Comparison of ENCODE assay signal across 1 cellular context in genomic region chr15:92898988-92899909, GRCh38.
TF ChIP-seq lines count a peak whose summit lies in the region.

No MANE protein-coding gene starts in this region.

TF ChIP-seq in K562, 482 proteins besides CTCF, POLR2A, EP300 and RAD21 (continued from another document and continues in another):
- TF ChIP-seq, protein P1, sequence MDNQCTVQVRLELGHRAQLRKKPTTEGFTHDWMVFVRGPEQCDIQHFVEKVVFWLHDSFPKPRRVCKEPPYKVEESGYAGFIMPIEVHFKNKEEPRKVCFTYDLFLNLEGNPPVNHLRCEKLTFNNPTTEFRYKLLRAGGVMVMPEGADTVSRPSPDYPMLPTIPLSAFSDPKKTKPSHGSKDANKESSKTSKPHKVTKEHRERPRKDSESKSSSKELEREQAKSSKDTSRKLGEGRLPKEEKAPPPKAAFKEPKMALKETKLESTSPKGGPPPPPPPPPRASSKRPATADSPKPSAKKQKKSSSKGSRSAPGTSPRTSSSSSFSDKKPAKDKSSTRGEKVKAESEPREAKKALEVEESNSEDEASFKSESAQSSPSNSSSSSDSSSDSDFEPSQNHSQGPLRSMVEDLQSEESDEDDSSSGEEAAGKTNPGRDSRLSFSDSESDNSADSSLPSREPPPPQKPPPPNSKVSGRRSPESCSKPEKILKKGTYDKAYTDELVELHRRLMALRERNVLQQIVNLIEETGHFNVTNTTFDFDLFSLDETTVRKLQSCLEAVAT (IDR thresholded peaks at IDR 0.05): peak; percentile 16 to 54; a peak in 2 of 4 replicates
- TF ChIP-seq ILF3 (IDR thresholded peaks at IDR 0.05; ENCODE audit: borderline replicate concordance) (no peak), KLF16 (IDR thresholded peaks at IDR 0.05) (0 out of 2 replicates have a peak, but pooled peaks have one; percentile 34), ZBTB8A (IDR thresholded peaks at IDR 0.05; ENCODE audit: partially characterized antibody) (no peak), HDGF (IDR thresholded peaks at IDR 0.05) (0 out of 2 replicates have a peak, but pooled peaks have one; percentile 57), MNT (conservative IDR thresholded peaks at IDR 0.05) (0 out of 4 replicates have a peak, but pooled peaks of 1 of the 2 experiments have one; percentile 15), ADNP (tag; IDR thresholded peaks at IDR 0.05) (peak; percentile 88), NR3C1 (CRISPR knock-in tag; IDR thresholded peaks at IDR 0.05) (no peak), DLX4 (CRISPR knock-in tag; IDR thresholded peaks at IDR 0.05) (no peak), CBX2 (IDR thresholded peaks at IDR 0.05; ENCODE audit: insufficient read depth, low read length, poor library complexity, severe bottlenecking) (no peak), BCL6 (CRISPR knock-in tag; IDR thresholded peaks at IDR 0.05) (no peak), SP2 (IDR thresholded peaks at IDR 0.05; ENCODE audit: extremely low read depth, low read depth, low read length, poor library complexity, severe bottlenecking) (no peak), TRIM25 (IDR thresholded peaks at IDR 0.05; ENCODE audit: borderline replicate concordance) (peak; percentile 23; the same call in 1 of the 2 replicates), NFE2 (IDR thresholded peaks at IDR 0.05; ENCODE audit: low read depth) (no peak), TSC22D4 (tag; IDR thresholded peaks at IDR 0.05) (no peak), ZNF444 (CRISPR knock-in tag; IDR thresholded peaks at IDR 0.05) (no peak), MCM5 (IDR thresholded peaks at IDR 0.05; ENCODE audit: low read depth) (no peak), TEAD4 (IDR thresholded peaks at IDR 0.05; ENCODE audit: low read length) (peak; percentile 37; the same call in 1 of the 2 replicates), TEAD4 (CRISPR knock-in tag; IDR thresholded peaks at IDR 0.05; ENCODE audit: borderline replicate concordance) (no peak), KHSRP (IDR thresholded peaks at IDR 0.05) (0 out of 2 replicates have a peak, but pooled peaks have one; percentile 32), MITF (IDR thresholded peaks at IDR 0.05) (no peak), HMG20B (CRISPR knock-in tag; IDR thresholded peaks at IDR 0.05) (no peak), ARID2 (IDR thresholded peaks at IDR 0.05) (no peak), KDM1A (IDR thresholded peaks at IDR 0.05) (peak; percentile 13 to 51; a peak in 1 of 4 replicates), HDAC2 (IDR thresholded peaks at IDR 0.05) (0 out of 2 replicates have a peak, but pooled peaks have one; percentile 12), ARNT (IDR thresholded peaks at IDR 0.05) (peak in 1 of 2 experiments; percentile 56; a peak in 1 of 4 replicates), SUPT5H (IDR thresholded peaks at IDR 0.05) (peak; percentile 63), PRDM10 (IDR thresholded peaks at IDR 0.05; ENCODE audit: partially characterized antibody) (peak; percentile 92), ZNF436 (CRISPR knock-in tag; IDR thresholded peaks at IDR 0.05) (no peak), ZNF354B (CRISPR knock-in tag; IDR thresholded peaks at IDR 0.05) (no peak), DIDO1 (tag; IDR thresholded peaks at IDR 0.05; ENCODE audit: low read depth) (no peak)
- TF ChIP-seq, protein P2, sequence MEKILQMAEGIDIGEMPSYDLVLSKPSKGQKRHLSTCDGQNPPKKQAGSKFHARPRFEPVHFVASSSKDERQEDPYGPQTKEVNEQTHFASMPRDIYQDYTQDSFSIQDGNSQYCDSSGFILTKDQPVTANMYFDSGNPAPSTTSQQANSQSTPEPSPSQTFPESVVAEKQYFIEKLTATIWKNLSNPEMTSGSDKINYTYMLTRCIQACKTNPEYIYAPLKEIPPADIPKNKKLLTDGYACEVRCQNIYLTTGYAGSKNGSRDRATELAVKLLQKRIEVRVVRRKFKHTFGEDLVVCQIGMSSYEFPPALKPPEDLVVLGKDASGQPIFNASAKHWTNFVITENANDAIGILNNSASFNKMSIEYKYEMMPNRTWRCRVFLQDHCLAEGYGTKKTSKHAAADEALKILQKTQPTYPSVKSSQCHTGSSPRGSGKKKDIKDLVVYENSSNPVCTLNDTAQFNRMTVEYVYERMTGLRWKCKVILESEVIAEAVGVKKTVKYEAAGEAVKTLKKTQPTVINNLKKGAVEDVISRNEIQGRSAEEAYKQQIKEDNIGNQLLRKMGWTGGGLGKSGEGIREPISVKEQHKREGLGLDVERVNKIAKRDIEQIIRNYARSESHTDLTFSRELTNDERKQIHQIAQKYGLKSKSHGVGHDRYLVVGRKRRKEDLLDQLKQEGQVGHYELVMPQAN (IDR thresholded peaks at IDR 0.05; ENCODE audit: borderline replicate concordance): peak; percentile 30; the same call in 1 of the 2 replicates
- TF ChIP-seq, protein P3, sequence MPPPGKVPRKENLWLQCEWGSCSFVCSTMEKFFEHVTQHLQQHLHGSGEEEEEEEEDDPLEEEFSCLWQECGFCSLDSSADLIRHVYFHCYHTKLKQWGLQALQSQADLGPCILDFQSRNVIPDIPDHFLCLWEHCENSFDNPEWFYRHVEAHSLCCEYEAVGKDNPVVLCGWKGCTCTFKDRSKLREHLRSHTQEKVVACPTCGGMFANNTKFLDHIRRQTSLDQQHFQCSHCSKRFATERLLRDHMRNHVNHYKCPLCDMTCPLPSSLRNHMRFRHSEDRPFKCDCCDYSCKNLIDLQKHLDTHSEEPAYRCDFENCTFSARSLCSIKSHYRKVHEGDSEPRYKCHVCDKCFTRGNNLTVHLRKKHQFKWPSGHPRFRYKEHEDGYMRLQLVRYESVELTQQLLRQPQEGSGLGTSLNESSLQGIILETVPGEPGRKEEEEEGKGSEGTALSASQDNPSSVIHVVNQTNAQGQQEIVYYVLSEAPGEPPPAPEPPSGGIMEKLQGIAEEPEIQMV (tag; conservative IDR thresholded peaks at IDR 0.05; ENCODE audit: low read depth): no peak
- TF ChIP-seq, protein P4, sequence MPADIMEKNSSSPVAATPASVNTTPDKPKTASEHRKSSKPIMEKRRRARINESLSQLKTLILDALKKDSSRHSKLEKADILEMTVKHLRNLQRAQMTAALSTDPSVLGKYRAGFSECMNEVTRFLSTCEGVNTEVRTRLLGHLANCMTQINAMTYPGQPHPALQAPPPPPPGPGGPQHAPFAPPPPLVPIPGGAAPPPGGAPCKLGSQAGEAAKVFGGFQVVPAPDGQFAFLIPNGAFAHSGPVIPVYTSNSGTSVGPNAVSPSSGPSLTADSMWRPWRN (IDR thresholded peaks at IDR 0.05; ENCODE audit: low read depth): 0 out of 2 replicates have a peak, but pooled peaks have one; percentile 4
- TF ChIP-seq, protein P5, sequence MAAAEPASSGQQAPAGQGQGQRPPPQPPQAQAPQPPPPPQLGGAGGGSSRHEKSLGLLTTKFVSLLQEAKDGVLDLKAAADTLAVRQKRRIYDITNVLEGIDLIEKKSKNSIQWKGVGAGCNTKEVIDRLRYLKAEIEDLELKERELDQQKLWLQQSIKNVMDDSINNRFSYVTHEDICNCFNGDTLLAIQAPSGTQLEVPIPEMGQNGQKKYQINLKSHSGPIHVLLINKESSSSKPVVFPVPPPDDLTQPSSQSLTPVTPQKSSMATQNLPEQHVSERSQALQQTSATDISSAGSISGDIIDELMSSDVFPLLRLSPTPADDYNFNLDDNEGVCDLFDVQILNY (CRISPR knock-in tag; IDR thresholded peaks at IDR 0.05): no peak
- TF ChIP-seq, protein P6, sequence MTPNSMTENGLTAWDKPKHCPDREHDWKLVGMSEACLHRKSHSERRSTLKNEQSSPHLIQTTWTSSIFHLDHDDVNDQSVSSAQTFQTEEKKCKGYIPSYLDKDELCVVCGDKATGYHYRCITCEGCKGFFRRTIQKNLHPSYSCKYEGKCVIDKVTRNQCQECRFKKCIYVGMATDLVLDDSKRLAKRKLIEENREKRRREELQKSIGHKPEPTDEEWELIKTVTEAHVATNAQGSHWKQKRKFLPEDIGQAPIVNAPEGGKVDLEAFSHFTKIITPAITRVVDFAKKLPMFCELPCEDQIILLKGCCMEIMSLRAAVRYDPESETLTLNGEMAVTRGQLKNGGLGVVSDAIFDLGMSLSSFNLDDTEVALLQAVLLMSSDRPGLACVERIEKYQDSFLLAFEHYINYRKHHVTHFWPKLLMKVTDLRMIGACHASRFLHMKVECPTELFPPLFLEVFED (CRISPR knock-in tag; conservative IDR thresholded peaks at IDR 0.05): 0 out of 2 replicates have a peak, but pooled peaks have one; percentile 58
- TF ChIP-seq, protein P7, sequence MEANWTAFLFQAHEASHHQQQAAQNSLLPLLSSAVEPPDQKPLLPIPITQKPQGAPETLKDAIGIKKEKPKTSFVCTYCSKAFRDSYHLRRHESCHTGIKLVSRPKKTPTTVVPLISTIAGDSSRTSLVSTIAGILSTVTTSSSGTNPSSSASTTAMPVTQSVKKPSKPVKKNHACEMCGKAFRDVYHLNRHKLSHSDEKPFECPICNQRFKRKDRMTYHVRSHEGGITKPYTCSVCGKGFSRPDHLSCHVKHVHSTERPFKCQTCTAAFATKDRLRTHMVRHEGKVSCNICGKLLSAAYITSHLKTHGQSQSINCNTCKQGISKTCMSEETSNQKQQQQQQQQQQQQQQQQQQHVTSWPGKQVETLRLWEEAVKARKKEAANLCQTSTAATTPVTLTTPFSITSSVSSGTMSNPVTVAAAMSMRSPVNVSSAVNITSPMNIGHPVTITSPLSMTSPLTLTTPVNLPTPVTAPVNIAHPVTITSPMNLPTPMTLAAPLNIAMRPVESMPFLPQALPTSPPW (CRISPR knock-in tag; IDR thresholded peaks at IDR 0.05): no peak
- TF ChIP-seq, protein P8, sequence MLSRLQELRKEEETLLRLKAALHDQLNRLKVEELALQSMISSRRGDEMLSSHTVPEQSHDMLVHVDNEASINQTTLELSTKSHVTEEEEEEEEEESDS (CRISPR knock-in tag; IDR thresholded peaks at IDR 0.05): no peak
- TF ChIP-seq, protein P9, sequence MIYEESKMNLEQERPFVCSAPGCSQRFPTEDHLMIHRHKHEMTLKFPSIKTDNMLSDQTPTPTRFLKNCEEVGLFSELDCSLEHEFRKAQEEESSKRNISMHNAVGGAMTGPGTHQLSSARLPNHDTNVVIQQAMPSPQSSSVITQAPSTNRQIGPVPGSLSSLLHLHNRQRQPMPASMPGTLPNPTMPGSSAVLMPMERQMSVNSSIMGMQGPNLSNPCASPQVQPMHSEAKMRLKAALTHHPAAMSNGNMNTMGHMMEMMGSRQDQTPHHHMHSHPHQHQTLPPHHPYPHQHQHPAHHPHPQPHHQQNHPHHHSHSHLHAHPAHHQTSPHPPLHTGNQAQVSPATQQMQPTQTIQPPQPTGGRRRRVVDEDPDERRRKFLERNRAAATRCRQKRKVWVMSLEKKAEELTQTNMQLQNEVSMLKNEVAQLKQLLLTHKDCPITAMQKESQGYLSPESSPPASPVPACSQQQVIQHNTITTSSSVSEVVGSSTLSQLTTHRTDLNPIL (CRISPR knock-in tag; IDR thresholded peaks at IDR 0.05): no peak
